ENCODE assay signal across 17 cellular contexts in genomic region chr2:224479826-224480225, GRCh38.
DNase-seq lines count a peak whose midpoint lies in the region; ATAC-seq and TF ChIP-seq lines count a peak whose summit lies in the region.
"Had no signal": no experiment of that assay in that cellular context is flagged by ENCODE, and none has a peak within 500 bp of the region (broad histone marks: within the 10 kb centered on the region; RNA-seq: fewer than 3 reads in every experiment).

No MANE protein-coding gene starts in this region.

- POLR2A ChIA-PET in WTC11 (lab: Charles Lee), result no interaction called here
- POLR2A ChIA-PET in activated CD4-positive, alpha-beta memory T cell treated with anti-CD3 and anti-CD28 coated beads, Interleukin-2, amount 10 ng/mL, durations not matched to agents 7 days and 5 days (lab: Charles Lee), result no interaction called here

- no peaks in the 10 kb centered on the region for H3K9me3 Mint-ChIP-seq in activated CD8-positive, alpha-beta memory T cell treated with anti-CD3 and anti-CD28 coated beads, Interleukin-2, amount 10 ng/mL, durations not matched to agents 7 days and 5 days (ENCODE audit: low read depth)
- H3K9me3 Mint-ChIP-seq in GM23338 (no peaks in the 10 kb centered on the region), WTC11 (no peaks in the 10 kb centered on the region)
- H3K9me3 Mint-ChIP-seq in stimulated activated effector memory CD8-positive, alpha-beta T cell treated with anti-CD3 and anti-CD28 coated beads, Interleukin-12 subunit alpha, Interleukin-12 subunit beta, amount 100 ng/mL, for 72 hours, result no peaks in the 10 kb centered on the region
- H3K9me3 Mint-ChIP-seq in activated CD4-positive, alpha-beta memory T cell treated with anti-CD3 and anti-CD28 coated beads, Interleukin-2, amount 10 ng/mL, durations not matched to agents 7 days and 5 days, result no peaks in the 10 kb centered on the region
- H3K9me3 Mint-ChIP-seq: CD8-positive, alpha-beta T cell had no signal

- no peak overlapping the region for H3K4me2 ChIP-seq in GM23338

- H3K27me3 Mint-ChIP-seq in activated CD8-positive, alpha-beta memory T cell treated with anti-CD3 and anti-CD28 coated beads, Interleukin-2, amount 10 ng/mL, durations not matched to agents 7 days and 5 days, result no peaks in the 10 kb centered on the region
- H3K27me3 Mint-ChIP-seq in GM23338 (ENCODE audit: insufficient read depth, low read depth, poor library complexity) (peaks cover 1% of the 10 kb centered on the region), WTC11 (ENCODE audit: low read depth) (no peaks in the 10 kb centered on the region)
- H3K27me3 Mint-ChIP-seq in activated CD4-positive, alpha-beta memory T cell treated with anti-CD3 and anti-CD28 coated beads, Interleukin-2, amount 10 ng/mL, durations not matched to agents 7 days and 5 days, result no peaks in the 10 kb centered on the region

- no peak overlapping the region for H3K27ac ChIP-seq in GM23338 (ENCODE audit: low read depth)
- H3K27ac ChIP-seq: SJSA1 had no signal

- H3K9me2 ChIP-seq in GM23338 (ENCODE audit: insufficient read depth), result no peaks in the 10 kb centered on the region

- H3K27me3 ChIP-seq in GM23338 (ENCODE audit: insufficient read depth), result no peaks in the 10 kb centered on the region
- H3K27me3 ChIP-seq: SJSA1 had no signal

- DNase-seq in activated CD8-positive, alpha-beta memory T cell treated with anti-CD3 and anti-CD28 coated beads, Interleukin-2, amount 10 ng/mL, durations not matched to agents 7 days and 5 days, result peak; percentile 40
- no peak for DNase-seq in activated CD8-positive, alpha-beta memory T cell treated with anti-CD3 and anti-CD28 coated beads for 24 hours
- no peak for DNase-seq in GM23338 (ENCODE audit: low spot score)
- DNase-seq in WTC11 (ENCODE audit: low spot score), result no peak
- no peak for DNase-seq in stimulated activated effector memory CD8-positive, alpha-beta T cell treated with anti-CD3 and anti-CD28 coated beads, Interleukin-12 subunit alpha, Interleukin-12 subunit beta, amount 100 ng/mL, for 72 hours (ENCODE audit: low spot score in 2 of 2)
- no peak for DNase-seq in NCI-H82 (lab: John Stamatoyannopoulos, UW)
- DNase-seq in activated CD4-positive, alpha-beta memory T cell treated with anti-CD3 and anti-CD28 coated beads, Interleukin-2, amount 10 ng/mL, durations not matched to agents 7 days and 5 days, result no peak
- DNase-seq: CD8-positive, alpha-beta T cell; DMS53; EL; GOT3; NCI-H1092 treated with DMSO at 0.1 percent for 48 hours; NCI-H146; NCI-H2029 treated with DMSO at 0.1 percent for 48 hours; NCI-H524 had no signal

- H3K36me3 ChIP-seq in GM23338 (ENCODE audit: insufficient read depth), result peaks cover 10% of the 10 kb centered on the region; the same call in 1 of the 2 replicates

- H3K4me3 ChIP-seq in GM23338, result no peak overlapping the region
- H3K4me3 ChIP-seq: K562, SJSA1 had no signal

- H3K79me2 ChIP-seq in GM23338 (replicated peaks; ENCODE audit: insufficient read depth), result no peaks in the 10 kb centered on the region

- no peaks in the 10 kb centered on the region for H3F3A ChIP-seq in GM23338 (replicated peaks; ENCODE audit: low read depth)

- H3K4me1 ChIP-seq in GM23338 (ENCODE audit: insufficient read depth), result peaks cover 1% of the 10 kb centered on the region; the same call in 1 of the 2 replicates

- H3K27ac Mint-ChIP-seq in activated CD8-positive, alpha-beta memory T cell treated with anti-CD3 and anti-CD28 coated beads, Interleukin-2, amount 10 ng/mL, durations not matched to agents 7 days and 5 days, result peak overlapping the region; percentile 61
- H3K27ac Mint-ChIP-seq in GM23338 (peak overlapping the region; percentile 10), WTC11 (peak overlapping the region; percentile 50; the same call in 1 of the 2 replicates)
- no peak overlapping the region for H3K27ac Mint-ChIP-seq in stimulated activated effector memory CD8-positive, alpha-beta T cell treated with anti-CD3 and anti-CD28 coated beads, Interleukin-12 subunit alpha, Interleukin-12 subunit beta, amount 100 ng/mL, for 72 hours
- no peak overlapping the region for H3K27ac Mint-ChIP-seq in activated CD4-positive, alpha-beta memory T cell treated with anti-CD3 and anti-CD28 coated beads, Interleukin-2, amount 10 ng/mL, durations not matched to agents 7 days and 5 days
- H3K27ac Mint-ChIP-seq: CD8-positive, alpha-beta T cell had no signal

- CTCF ChIA-PET in activated CD8-positive, alpha-beta memory T cell treated with anti-CD3 and anti-CD28 coated beads, Interleukin-2, amount 10 ng/mL, durations not matched to agents 7 days and 5 days (lab: Charles Lee), result interaction anchor here (1.0 kb wide), 1 partner anchor 45 kb away, joined by 3 read pairs; no protein-coding TSS in a partner anchor
- CTCF ChIA-PET in WTC11 (lab: Charles Lee), result no interaction called here
- CTCF ChIA-PET in activated CD4-positive, alpha-beta memory T cell treated with anti-CD3 and anti-CD28 coated beads, Interleukin-2, amount 10 ng/mL, durations not matched to agents 7 days and 5 days (lab: Charles Lee), result no interaction called here

- H3K36me3 Mint-ChIP-seq in activated CD8-positive, alpha-beta memory T cell treated with anti-CD3 and anti-CD28 coated beads, Interleukin-2, amount 10 ng/mL, durations not matched to agents 7 days and 5 days, result peaks cover 38% of the 10 kb centered on the region
- H3K36me3 Mint-ChIP-seq in GM23338 (ENCODE audit: low read depth) (peaks cover 46% of the 10 kb centered on the region), WTC11 (peaks cover 31% of the 10 kb centered on the region)
- H3K36me3 Mint-ChIP-seq in stimulated activated effector memory CD8-positive, alpha-beta T cell treated with anti-CD3 and anti-CD28 coated beads, Interleukin-12 subunit alpha, Interleukin-12 subunit beta, amount 100 ng/mL, for 72 hours, result peaks cover 93% of the 10 kb centered on the region
- H3K36me3 Mint-ChIP-seq in activated CD4-positive, alpha-beta memory T cell treated with anti-CD3 and anti-CD28 coated beads, Interleukin-2, amount 10 ng/mL, durations not matched to agents 7 days and 5 days (ENCODE audit: low read depth), result peaks cover 48% of the 10 kb centered on the region

- TF ChIP-seq CTCF in GM23338 (conservative IDR thresholded peaks at IDR 0.05; ENCODE audit: low read depth in 2 of 2), result no peak
- TF ChIP-seq CTCF in WTC11 (IDR thresholded peaks at IDR 0.05), result no peak

- peak; percentile 55 for ATAC-seq in activated CD8-positive, alpha-beta memory T cell treated with anti-CD3 and anti-CD28 coated beads, Interleukin-2, amount 10 ng/mL, durations not matched to agents 7 days and 5 days
- ATAC-seq in GM23338, result no peak
- ATAC-seq in WTC11, result no peak
- ATAC-seq in stimulated activated effector memory CD8-positive, alpha-beta T cell treated with anti-CD3 and anti-CD28 coated beads, Interleukin-12 subunit alpha, Interleukin-12 subunit beta, amount 100 ng/mL, for 72 hours, result peak; percentile 8
- ATAC-seq: CD8-positive, alpha-beta T cell; K562 had no signal

- peaks cover 17% of the 10 kb centered on the region for H3K4me1 Mint-ChIP-seq in activated CD8-positive, alpha-beta memory T cell treated with anti-CD3 and anti-CD28 coated beads, Interleukin-2, amount 10 ng/mL, durations not matched to agents 7 days and 5 days
- peaks cover 8% of the 10 kb centered on the region for H3K4me1 Mint-ChIP-seq in GM23338
- H3K4me1 Mint-ChIP-seq in WTC11, result peaks cover 8% of the 10 kb centered on the region
- no peaks in the 10 kb centered on the region for H3K4me1 Mint-ChIP-seq in stimulated activated effector memory CD8-positive, alpha-beta T cell treated with anti-CD3 and anti-CD28 coated beads, Interleukin-12 subunit alpha, Interleukin-12 subunit beta, amount 100 ng/mL, for 72 hours
- H3K4me1 Mint-ChIP-seq in activated CD4-positive, alpha-beta memory T cell treated with anti-CD3 and anti-CD28 coated beads, Interleukin-2, amount 10 ng/mL, durations not matched to agents 7 days and 5 days, result peaks cover 5% of the 10 kb centered on the region

- H4K20me1 ChIP-seq in GM23338 (replicated peaks; ENCODE audit: insufficient read depth), result no peaks in the 10 kb centered on the region

- H3K4me3 Mint-ChIP-seq in activated CD8-positive, alpha-beta memory T cell treated with anti-CD3 and anti-CD28 coated beads, Interleukin-2, amount 10 ng/mL, durations not matched to agents 7 days and 5 days, result no peak overlapping the region
- H3K4me3 Mint-ChIP-seq in GM23338 (no peak overlapping the region), WTC11 (no peak overlapping the region)
- no peak overlapping the region for H3K4me3 Mint-ChIP-seq in stimulated activated effector memory CD8-positive, alpha-beta T cell treated with anti-CD3 and anti-CD28 coated beads, Interleukin-12 subunit alpha, Interleukin-12 subunit beta, amount 100 ng/mL, for 72 hours
- no peak overlapping the region for H3K4me3 Mint-ChIP-seq in activated CD4-positive, alpha-beta memory T cell treated with anti-CD3 and anti-CD28 coated beads, Interleukin-2, amount 10 ng/mL, durations not matched to agents 7 days and 5 days
- H3K4me3 Mint-ChIP-seq: CD8-positive, alpha-beta T cell had no signal

- no peak overlapping the region for H2AFZ ChIP-seq in GM23338

TF ChIP-seq in GM23338, 12 proteins besides CTCF, POLR2A, EP300 and RAD21:
- no peak for TF ChIP-seq NANOG (IDR thresholded peaks at IDR 0.05; ENCODE audit: borderline replicate concordance)

TF ChIP-seq in WTC11, 78 proteins besides CTCF, POLR2A, EP300 and RAD21 (continues in another document):
- no peak for TF ChIP-seq ZSCAN18 (CRISPR knock-in tag; IDR thresholded peaks at IDR 0.05)

Comparison
In these comparisons a context has a peak if more than half of its experiments do, and no peak if none do; other contexts are left out.
1. ATAC-seq: peak in activated CD8-positive, alpha-beta memory T cell treated with anti-CD3 and anti-CD28 coated beads, Interleukin-2, amount 10 ng/mL, durations not matched to agents 7 days and 5 days (single experiment) and stimulated activated effector memory CD8-positive, alpha-beta T cell treated with anti-CD3 and anti-CD28 coated beads, Interleukin-12 subunit alpha, Interleukin-12 subunit beta, amount 100 ng/mL, for 72 hours (single experiment); none in GM23338 (single experiment) and WTC11 (single experiment).
2. H3K27ac Mint-ChIP-seq: peak in activated CD8-positive, alpha-beta memory T cell treated with anti-CD3 and anti-CD28 coated beads, Interleukin-2, amount 10 ng/mL, durations not matched to agents 7 days and 5 days (single experiment), GM23338 (single experiment) and WTC11 (single experiment); none in stimulated activated effector memory CD8-positive, alpha-beta T cell treated with anti-CD3 and anti-CD28 coated beads, Interleukin-12 subunit alpha, Interleukin-12 subunit beta, amount 100 ng/mL, for 72 hours (single experiment) and activated CD4-positive, alpha-beta memory T cell treated with anti-CD3 and anti-CD28 coated beads, Interleukin-2, amount 10 ng/mL, durations not matched to agents 7 days and 5 days (single experiment).